Comparison of ENCODE assay signal across 8 cellular contexts in genomic region chr10:124741922-124742417, GRCh38. TPM values are rescaled to one million over a fixed set of nuclear protein-coding genes. Genes with fewer than 3 reads are reported as not detected.
DNase-seq lines count a peak whose midpoint lies in the region; ATAC-seq, FAIRE-seq and TF ChIP-seq lines count a peak whose summit lies in the region.

No MANE protein-coding gene starts in this region.

- WGBS in HepG2 (ENCODE audit: low lambda C conversion rate): 36% methylated on average over 9 of the region's 9 CpGs
- WGBS in thyroid gland, 2 donors: 29 to 38% methylated on average over 9 of the region's 9 CpGs

- no peak for DNase-seq in activated T-cell treated with anti-CD3 and anti-CD28 coated beads, Interleukin-2, amount 50 U/mL, for 24 hours
- DNase-seq in activated T-cell treated with anti-CD3 and anti-CD28 coated beads for 4 hours (no peak), HepG2 (ENCODE audit: low spot score) (no peak), thyroid gland (peak; percentile 83 to 84), NCI-H526 treated with DMSO at 0.1 percent for 48 hours (lab: John Stamatoyannopoulos, UW) (no peak)
- DNase-seq in effector CD4-positive, alpha-beta T cell: no peak

- no peaks in the 10 kb centered on the region for H3K36me3 ChIP-seq in HepG2 (replicated peaks in 1 of 2; ENCODE audit: control insufficient read depth in 1 of 2, insufficient read depth in 2 of 2, low read length in 2 of 2)
- H3K36me3 ChIP-seq in thyroid gland: no peaks in the 10 kb centered on the region

- peaks cover 44% of the 10 kb centered on the region for H3K79me2 ChIP-seq in HepG2 (ENCODE audit: insufficient read depth, low read length)

- peak overlapping the region; percentile 83 for H3K27ac Mint-ChIP-seq in activated T-cell treated with anti-CD3 and anti-CD28 coated beads, Interleukin-2, amount 50 U/mL, for 24 hours
- peak overlapping the region; percentile 85 for H3K27ac Mint-ChIP-seq in activated naive CD8-positive, alpha-beta T cell

- in situ Hi-C loops in HepG2 (cut with HindIII; ENCODE audit: extremely low pct_ligation_motif_present, low pct_unique_long_range_greater_than_20kb): loop anchor here (5.0 kb wide), 1 partner anchor 205 kb away; no protein-coding TSS in a partner anchor

- H3K27me3 ChIP-seq in HepG2 (ENCODE audit: control insufficient read depth in 1 of 2, insufficient read depth in 2 of 2, low read length in 2 of 2) (no peaks in the 10 kb centered on the region; a peak in 1 of 5 replicates), thyroid gland (no peaks in the 10 kb centered on the region)

- BruUV-seq in HepG2 (replicated peaks; lab: Mats Ljungman, UMichigan): TSS peak; percentile 33

- POLR2A ChIA-PET in HepG2 (lab: Yijun Ruan, JAX): interaction anchor here (0.7 to 2.0 kb wide), 4 partner anchors 51 to 153 kb away, joined by 3 to 8 read pairs (median 4); no protein-coding TSS in a partner anchor

- TF ChIP-seq POLR2A in HepG2 (IDR thresholded peaks at IDR 0.05; ENCODE audit: insufficient read depth in 1 of 2, low read depth in 2 of 2, low read length in 2 of 2): no peak
- TF ChIP-seq POLR2A in thyroid gland (IDR thresholded peaks at IDR 0.05): no peak

- peaks cover 2% of the 10 kb centered on the region for H3K36me3 Mint-ChIP-seq in activated T-cell treated with anti-CD3 and anti-CD28 coated beads, Interleukin-2, amount 50 U/mL, for 24 hours (ENCODE audit: low read depth)
- H3K36me3 Mint-ChIP-seq in activated naive CD8-positive, alpha-beta T cell: no peaks in the 10 kb centered on the region

- H3K4me2 ChIP-seq in HepG2 (ENCODE audit: low read depth, low read length): peak overlapping the region; percentile 82

- CTCF ChIA-PET in HepG2 (lab: Yijun Ruan, JAX; ENCODE audit: low intra/inter-chr PET ratio, low total read pairs): interaction anchor here (1.3 to 2.0 kb wide), 3 partner anchors 110 to 212 kb away, joined by 3 to 10 read pairs (median 7); no protein-coding TSS in a partner anchor

- peak overlapping the region; percentile 93 for H3K4me3 Mint-ChIP-seq in activated T-cell treated with anti-CD3 and anti-CD28 coated beads, Interleukin-2, amount 50 U/mL, for 24 hours
- H3K4me3 Mint-ChIP-seq in activated naive CD8-positive, alpha-beta T cell: peak overlapping the region; percentile 92

- peaks cover 4% of the 10 kb centered on the region; the same call in 1 of the 2 replicates for H4K20me1 ChIP-seq in HepG2 (ENCODE audit: insufficient read depth, low read length)

- TF ChIP-seq CTCF in HepG2 (CRISPR knock-in tag; IDR thresholded peaks at IDR 0.05): no peak
- no peak for TF ChIP-seq CTCF in thyroid gland (IDR thresholded peaks at IDR 0.05)

- TF ChIP-seq EP300 in HepG2 (IDR thresholded peaks at IDR 0.05; ENCODE audit: low read depth in 2 of 2, low read length in 2 of 2) (no peak), HepG2 (CRISPR knock-in tag; IDR thresholded peaks at IDR 0.05; ENCODE audit: borderline replicate concordance) (no peak)

- H3K9ac ChIP-seq in HepG2 (ENCODE audit: insufficient read depth, low read depth, low read length): peak overlapping the region; percentile 70; the same call in 1 of the 2 replicates

- ATAC-seq in HepG2 (peak; percentile 9; the same call in 2 of the 3 replicates), HG03025 (IDR thresholded peaks at IDR 0.05; ENCODE audit: low FRiP score, unreplicated experiment) (no peak)

- peaks cover 71% of the 10 kb centered on the region for H3K4me1 ChIP-seq in HepG2 (ENCODE audit: insufficient read depth, low read length)
- H3K4me1 ChIP-seq in thyroid gland: peaks cover 60 to 69% of the 10 kb centered on the region in 2 donors

- H3K9me3 ChIP-seq in HepG2 (ENCODE audit: low read length) (no peaks in the 10 kb centered on the region), thyroid gland (no peaks in the 10 kb centered on the region)

- peak; percentile 36 for FAIRE-seq in HepG2 (lab: Jason Lieb, UNC)

- H3K4me3 ChIP-seq in HepG2 (replicated peaks in 1 of 3; ENCODE audit: insufficient read depth in 1 of 3, low read depth in 2 of 3, low read length in 3 of 3): peak overlapping the region; percentile 80 to 87 (median 81); a peak in 5 of 6 replicates
- peak overlapping the region in 1 of 3 donors; percentile 45 for H3K4me3 ChIP-seq in thyroid gland (replicated peaks in 1 of 3)

- intact Hi-C loops in HepG2 (cut with micrococcal nuclease; ENCODE audit: unreplicated experiment): loop anchor here (1.0 to 5.0 kb wide), 3 partner anchors 50 to 135 kb away; partner anchors contain the start of gene EEF1AKMT2
- intact Hi-C loops in thyroid gland (cut with DNase I): loop anchor here (5.0 kb wide), 1 partner anchor 115 kb away; no protein-coding TSS in a partner anchor

- no peaks in the 10 kb centered on the region for H3K9me3 Mint-ChIP-seq in activated T-cell treated with anti-CD3 and anti-CD28 coated beads, Interleukin-2, amount 50 U/mL, for 24 hours
- H3K9me3 Mint-ChIP-seq in activated naive CD8-positive, alpha-beta T cell (ENCODE audit: low read depth): no peaks in the 10 kb centered on the region

- peaks cover 71% of the 10 kb centered on the region for H3K4me1 Mint-ChIP-seq in activated T-cell treated with anti-CD3 and anti-CD28 coated beads, Interleukin-2, amount 50 U/mL, for 24 hours (ENCODE audit: low read depth)
- H3K4me1 Mint-ChIP-seq in activated naive CD8-positive, alpha-beta T cell (ENCODE audit: low read depth): peaks cover 69% of the 10 kb centered on the region

- TF ChIP-seq RAD21 in HepG2 (CRISPR knock-in tag; IDR thresholded peaks at IDR 0.05): no peak

- no peaks in the 10 kb centered on the region for H3K27me3 Mint-ChIP-seq in activated T-cell treated with anti-CD3 and anti-CD28 coated beads, Interleukin-2, amount 50 U/mL, for 24 hours
- no peaks in the 10 kb centered on the region for H3K27me3 Mint-ChIP-seq in activated naive CD8-positive, alpha-beta T cell

- peak overlapping the region; percentile 70 for H3K27ac ChIP-seq in HepG2 (ENCODE audit: extremely low read length, insufficient read depth, low read length)
- peak overlapping the region; percentile 89 to 98 (median 93) for H3K27ac ChIP-seq in thyroid gland

- H2AFZ ChIP-seq in HepG2 (ENCODE audit: low read length): no peak overlapping the region

RNA-seq across cellular contexts. Expression of gene FAM53B, which starts 2.2 kb away (rescaled TPM):
- total RNA-seq in HepG2 (2016; rRNA removed; fragmentation: Illumina TruSeq; extraction: Trizol): 17.6 and 19.3 TPM in 2 replicates
- 37.4 and 40.4 TPM in 2 replicates for total RNA-seq in HepG2 (2016; cell fraction: cytosol; rRNA removed; fragmentation: Illumina TruSeq; extraction: Trizol; ENCODE audit: low read depth)
- 15.2 and 19.1 TPM in 2 replicates for total RNA-seq in HepG2 (2016; cell fraction: insoluble cytoplasmic fraction; rRNA removed; fragmentation: Illumina TruSeq; extraction: Trizol)
- 19.0 and 21.2 TPM in 2 replicates for total RNA-seq in HepG2 (2016; cell fraction: membrane; rRNA removed; fragmentation: Illumina TruSeq; extraction: Trizol)
- total RNA-seq in HepG2 (2016; cell fraction: nucleus; rRNA removed; fragmentation: Illumina TruSeq; extraction: Trizol): 13.6 and 18.0 TPM in 2 replicates
- polyA plus RNA-seq in HepG2 (2011; rRNA removed): 5.8 and 6.4 TPM in 2 replicates
- polyA plus RNA-seq in HepG2 (2011; cell fraction: cytosol; rRNA removed): 4.7 and 7.2 TPM in 2 replicates
- polyA plus RNA-seq in HepG2 (2011; cell fraction: nucleus; rRNA removed): 7.7 and 11.9 TPM in 2 replicates
- polyA plus RNA-seq in HepG2 (2012): 3.5 and 5.6 TPM in 2 replicates
- polyA plus RNA-seq in HepG2 (2016; cell fraction: cytosol; fragmentation: Illumina TruSeq; extraction: Trizol; ENCODE audit: low read depth): 0.71 and 0.72 TPM in 2 replicates
- polyA plus RNA-seq in HepG2 (2016; cell fraction: insoluble cytoplasmic fraction; fragmentation: Illumina TruSeq; extraction: Trizol; ENCODE audit: low read depth): 10.3 and 11.4 TPM in 2 replicates
- polyA plus RNA-seq in HepG2 (2016; cell fraction: membrane; fragmentation: Illumina TruSeq; extraction: Trizol; ENCODE audit: low read depth): 3.6 and 4.1 TPM in 2 replicates
- 13.5 and 14.8 TPM in 2 replicates for polyA plus RNA-seq in HepG2 (2016; cell fraction: nucleus; fragmentation: Illumina TruSeq; extraction: Trizol; ENCODE audit: insufficient read depth, low read depth)
- polyA minus RNA-seq in HepG2 (2011; rRNA and poly(A)+ RNA removed; ENCODE audit: low replicate concordance): 28.7 and 33.7 TPM in 2 replicates
- polyA minus RNA-seq in HepG2 (2011; cell fraction: cytosol; rRNA and poly(A)+ RNA removed): 7.5 and 12.7 TPM in 2 replicates
- 9.5 and 10.1 TPM in 2 replicates for polyA minus RNA-seq in HepG2 (2011; cell fraction: nucleus; rRNA and poly(A)+ RNA removed)
- 10 to 100 TPM; 37.6 to 96.3 (median 80.4) TPM for total RNA-seq in thyroid gland

RNA-seq across cellular contexts. Expression of gene EEF1AKMT2, which starts 49.7 kb away (rescaled TPM):
- total RNA-seq in HepG2 (2016; rRNA removed; fragmentation: Illumina TruSeq; extraction: Trizol): 19.3 and 24.1 TPM in 2 replicates
- total RNA-seq in HepG2 (2016; cell fraction: cytosol; rRNA removed; fragmentation: Illumina TruSeq; extraction: Trizol; ENCODE audit: low read depth): 7.6 and 9.0 TPM in 2 replicates
- total RNA-seq in HepG2 (2016; cell fraction: insoluble cytoplasmic fraction; rRNA removed; fragmentation: Illumina TruSeq; extraction: Trizol): 19.7 and 24.1 TPM in 2 replicates
- 14.7 and 16.5 TPM in 2 replicates for total RNA-seq in HepG2 (2016; cell fraction: membrane; rRNA removed; fragmentation: Illumina TruSeq; extraction: Trizol)
- 19.2 and 19.6 TPM in 2 replicates for total RNA-seq in HepG2 (2016; cell fraction: nucleus; rRNA removed; fragmentation: Illumina TruSeq; extraction: Trizol)
- 8.6 and 11.3 TPM in 2 replicates for polyA plus RNA-seq in HepG2 (2011; rRNA removed)
- polyA plus RNA-seq in HepG2 (2011; cell fraction: cytosol; rRNA removed): 3.8 and 6.6 TPM in 2 replicates
- 5.5 and 6.0 TPM in 2 replicates for polyA plus RNA-seq in HepG2 (2011; cell fraction: nucleus; rRNA removed)
- polyA plus RNA-seq in HepG2 (2012): 8.0 and 12.7 TPM in 2 replicates
- polyA plus RNA-seq in HepG2 (2016; cell fraction: cytosol; fragmentation: Illumina TruSeq; extraction: Trizol; ENCODE audit: low read depth): 6.0 and 7.6 TPM in 2 replicates
- polyA plus RNA-seq in HepG2 (2016; cell fraction: insoluble cytoplasmic fraction; fragmentation: Illumina TruSeq; extraction: Trizol; ENCODE audit: low read depth): 20.8 and 22.1 TPM in 2 replicates
- 9.4 and 10.8 TPM in 2 replicates for polyA plus RNA-seq in HepG2 (2016; cell fraction: membrane; fragmentation: Illumina TruSeq; extraction: Trizol; ENCODE audit: low read depth)
- 22.3 and 25.2 TPM in 2 replicates for polyA plus RNA-seq in HepG2 (2016; cell fraction: nucleus; fragmentation: Illumina TruSeq; extraction: Trizol; ENCODE audit: insufficient read depth, low read depth)
- polyA minus RNA-seq in HepG2 (2011; rRNA and poly(A)+ RNA removed; ENCODE audit: low replicate concordance): 4.6 and 19.2 TPM in 2 replicates
- polyA minus RNA-seq in HepG2 (2011; cell fraction: cytosol; rRNA and poly(A)+ RNA removed): 7.5 and 7.6 TPM in 2 replicates
- 19.4 and 22.7 TPM in 2 replicates for polyA minus RNA-seq in HepG2 (2011; cell fraction: nucleus; rRNA and poly(A)+ RNA removed)
- 10 to 100 TPM; 23.8 to 33.6 (median 26.6) TPM for total RNA-seq in thyroid gland

RNA-seq across cellular contexts. Expression of gene ABRAXAS2, which starts 59.6 kb away (rescaled TPM):
- total RNA-seq in HepG2 (2016; rRNA removed; fragmentation: Illumina TruSeq; extraction: Trizol): 14.2 and 20.2 TPM in 2 replicates
- total RNA-seq in HepG2 (2016; cell fraction: cytosol; rRNA removed; fragmentation: Illumina TruSeq; extraction: Trizol; ENCODE audit: low read depth): 4.0 TPM in 2 replicates
- 13.6 and 20.1 TPM in 2 replicates for total RNA-seq in HepG2 (2016; cell fraction: insoluble cytoplasmic fraction; rRNA removed; fragmentation: Illumina TruSeq; extraction: Trizol)
- 10.2 and 12.0 TPM in 2 replicates for total RNA-seq in HepG2 (2016; cell fraction: membrane; rRNA removed; fragmentation: Illumina TruSeq; extraction: Trizol)
- 10.1 and 10.6 TPM in 2 replicates for total RNA-seq in HepG2 (2016; cell fraction: nucleus; rRNA removed; fragmentation: Illumina TruSeq; extraction: Trizol)
- 6.6 and 8.0 TPM in 2 replicates for polyA plus RNA-seq in HepG2 (2011; rRNA removed)
- polyA plus RNA-seq in HepG2 (2011; cell fraction: cytosol; rRNA removed): 3.8 and 5.8 TPM in 2 replicates
- 5.0 and 6.3 TPM in 2 replicates for polyA plus RNA-seq in HepG2 (2011; cell fraction: nucleus; rRNA removed)
- polyA plus RNA-seq in HepG2 (2012): 9.4 and 10.4 TPM in 2 replicates
- polyA plus RNA-seq in HepG2 (2016; cell fraction: cytosol; fragmentation: Illumina TruSeq; extraction: Trizol; ENCODE audit: low read depth): 1.4 and 1.5 TPM in 2 replicates
- 19.0 and 19.5 TPM in 2 replicates for polyA plus RNA-seq in HepG2 (2016; cell fraction: insoluble cytoplasmic fraction; fragmentation: Illumina TruSeq; extraction: Trizol; ENCODE audit: low read depth)
- 3.7 and 4.0 TPM in 2 replicates for polyA plus RNA-seq in HepG2 (2016; cell fraction: membrane; fragmentation: Illumina TruSeq; extraction: Trizol; ENCODE audit: low read depth)
- 17.7 and 19.9 TPM in 2 replicates for polyA plus RNA-seq in HepG2 (2016; cell fraction: nucleus; fragmentation: Illumina TruSeq; extraction: Trizol; ENCODE audit: insufficient read depth, low read depth)
- 4.7 and 9.8 TPM in 2 replicates for polyA minus RNA-seq in HepG2 (2011; rRNA and poly(A)+ RNA removed; ENCODE audit: low replicate concordance)
- polyA minus RNA-seq in HepG2 (2011; cell fraction: cytosol; rRNA and poly(A)+ RNA removed): 8.4 and 9.8 TPM in 2 replicates
- 8.8 and 9.0 TPM in 2 replicates for polyA minus RNA-seq in HepG2 (2011; cell fraction: nucleus; rRNA and poly(A)+ RNA removed)
- 10 to 100 TPM; 16.3 to 19.9 (median 18.6) TPM for total RNA-seq in thyroid gland

Comparison
In these comparisons a context has a peak if more than half of its experiments do, and no peak if none do; other contexts are left out.
1. DNase-seq: peak in thyroid gland (2 of 2); none in activated T-cell treated with anti-CD3 and anti-CD28 coated beads, Interleukin-2, amount 50 U/mL, for 24 hours (single experiment), activated T-cell treated with anti-CD3 and anti-CD28 coated beads for 4 hours (single experiment), HepG2 (single experiment), NCI-H526 treated with DMSO at 0.1 percent for 48 hours (single experiment) and effector CD4-positive, alpha-beta T cell (single experiment).